15 cellular contexts compared by ENCODE assay signal in the genomic region with DNA sequence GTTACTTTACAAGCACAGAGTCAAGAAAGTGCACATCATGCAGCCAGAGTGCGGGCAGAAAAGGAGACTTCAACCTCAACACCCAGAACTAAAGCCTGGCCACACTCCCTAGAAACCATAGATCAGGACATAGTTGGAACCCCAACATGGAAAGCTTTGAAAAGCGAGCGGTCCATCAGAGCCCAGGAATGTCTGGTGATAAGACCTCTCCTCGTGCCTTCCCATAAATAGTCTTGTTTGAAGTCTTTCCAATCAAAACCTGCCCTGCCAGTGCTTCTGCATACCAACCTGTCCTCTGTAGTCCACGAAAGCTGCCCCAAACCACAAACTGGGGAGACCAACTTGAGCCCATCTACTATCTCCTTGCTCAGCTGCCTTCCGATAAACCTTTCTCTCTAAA. TPM values are rescaled to one million over a fixed set of nuclear protein-coding genes. Genes with fewer than 3 reads are reported as not detected.
"Had no signal": no experiment of that assay in that cellular context is flagged by ENCODE, and none has a peak within 500 bp of the region (broad histone marks: within the 10 kb centered on the region; RNA-seq: fewer than 3 reads in every experiment).

No MANE protein-coding gene starts in this region.

- H3K4me3 ChIP-seq: colonic mucosa, psoas muscle had no signal

- H3K27me3 ChIP-seq: colonic mucosa had no signal

- DNase-seq: activated CD4-positive, alpha-beta memory T cell treated with anti-CD3 and anti-CD28 coated beads, Interleukin-2, amount 10 ng/mL, durations not matched to agents 7 days and 5 days; activated CD4-positive, alpha-beta T cell treated with anti-CD3 and anti-CD28 coated beads, Interleukin-2, amount 10 ng/mL, durations not matched to agents 24 days and 14 days; activated effector memory CD4-positive, alpha-beta T cell treated with anti-CD3 and anti-CD28 coated beads, Interleukin-2, amount 50 U/mL, for 16 hours; activated naive CD4-positive, alpha-beta T cell treated with anti-CD3 and anti-CD28 coated beads, Interleukin-2, amount 10 ng/mL, durations not matched to agents 7 days and 5 days; colonic mucosa; natural killer cell; psoas muscle; right cardiac atrium; stimulated activated CD4-positive, alpha-beta T cell treated with anti-CD3 and anti-CD28 coated beads, Interleukin-4, amount 100 ng/mL, for 4 hours; stimulated activated naive CD8-positive, alpha-beta T cell treated with anti-CD3 and anti-CD28 coated beads, Interleukin-15, Interleukin-2, amounts not matched to agents 100 U/mL and 50 U/mL, for 24 hours; T-helper 17 cell had no signal

- ATAC-seq: natural killer cell; psoas muscle; stimulated activated naive CD8-positive, alpha-beta T cell treated with anti-CD3 and anti-CD28 coated beads, Interleukin-15, Interleukin-2, amounts not matched to agents 100 U/mL and 50 U/mL, for 24 hours; T-helper 17 cell had no signal

- H3K9me3 ChIP-seq: colonic mucosa, psoas muscle had no signal

- H3K36me3 ChIP-seq: colonic mucosa had no signal

- H3K4me1 ChIP-seq: colonic mucosa, psoas muscle had no signal

- H3K27ac ChIP-seq: colonic mucosa, epithelial cell of prostate, psoas muscle had no signal

RNA-seq across cellular contexts. Expression of a gene that starts 55.5 kb away (rescaled TPM):
- total RNA-seq: fibroblast of villous mesenchyme, natural killer cell, osteocyte had no signal
- polyA plus RNA-seq: keratinocyte had no signal
